ENCODE assay signal across 8 cellular contexts in the genomic region with DNA sequence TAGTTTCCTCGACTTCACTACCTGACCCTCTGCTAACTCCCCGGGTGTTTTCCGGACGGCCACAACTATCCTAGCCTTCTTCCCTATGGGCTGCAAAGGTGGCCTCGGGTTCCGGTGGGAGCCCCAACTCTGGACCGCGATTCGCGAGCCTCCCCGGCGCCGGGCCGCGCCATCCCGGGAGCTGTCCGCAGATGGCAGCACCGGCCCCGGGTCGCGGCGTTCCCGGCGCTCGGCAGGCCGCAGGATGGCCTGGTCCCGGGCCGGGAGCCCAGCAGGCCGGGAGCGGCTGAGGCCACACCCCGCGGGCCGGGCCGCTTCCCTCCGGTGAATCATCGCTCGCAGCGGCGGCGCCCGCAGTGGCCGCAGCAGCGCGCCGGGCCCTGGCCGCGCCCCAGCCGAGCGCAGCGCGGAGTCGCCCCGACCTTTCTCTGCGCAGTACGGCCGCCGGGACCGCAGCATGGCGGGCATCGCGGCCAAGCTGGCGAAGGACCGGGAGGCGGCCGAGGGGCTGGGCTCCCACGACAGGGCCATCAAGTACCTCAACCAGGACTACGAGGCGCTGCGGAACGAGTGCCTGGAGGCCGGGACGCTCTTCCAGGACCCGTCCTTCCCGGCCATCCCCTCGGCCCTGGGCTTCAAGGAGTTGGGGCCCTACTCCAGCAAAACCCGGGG. TPM values are rescaled to one million over a fixed set of nuclear protein-coding genes. Genes with fewer than 3 reads are reported as not detected.
A peak's percentile ranks its signal among the peaks of the same experiment; 100 is the strongest.
DNase-seq lines count a peak whose midpoint lies in the region; TF ChIP-seq lines count a peak whose summit lies in the region.

Gene CAPN2, plus strand, starts transcription at position 356 of the 672 bp plus-strand sequence. Its CDS starts 102 bp downstream, at position 458.

- no peaks in the 10 kb centered on the region for H3K27me3 ChIP-seq in GM23248 (replicated peaks; ENCODE audit: insufficient read depth)
- peaks cover 15% of the 10 kb centered on the region; the same call in 1 of the 2 replicates for H3K27me3 ChIP-seq in iPS DF 6.9 (ENCODE audit: control insufficient read depth, insufficient read depth, low read length)

- peak within 1 kb of the TSS; percentile 98 for H3K4me2 ChIP-seq in GM23248 (ENCODE audit: unreplicated experiment)

- peak; percentile 98 for DNase-seq in GM23248
- peak; percentile 77 for DNase-seq in T1000 (lab: John Stamatoyannopoulos, UW)
- DNase-seq in MCF 10A (ENCODE audit: unreplicated experiment) = peak; percentile 94
- no peak for DNase-seq in iPS DF 6.9 (ENCODE audit: low read depth, low spot score)
- peak; percentile 82 for DNase-seq in retina
- DNase-seq in NCI-H187 treated with DMSO at 0.1 percent for 48 hours (lab: John Stamatoyannopoulos, UW) = no peak

- peak within 1 kb of the TSS; percentile 87 for H3K27ac ChIP-seq in GM23248
- no peak within 1 kb of the TSS for H3K27ac ChIP-seq in iPS DF 6.9 (ENCODE audit: low read length)

- H3K36me3 Mint-ChIP-seq in MCF 10A (ENCODE audit: insufficient read depth, unreplicated experiment) = peaks cover 20% of the 10 kb centered on the region

- peak within 1 kb of the TSS; percentile 75 for H2AFZ ChIP-seq in GM23248

- intact Hi-C loops in MCF 10A (cut with micrococcal nuclease) = loop anchor here (1.0 to 2.0 kb wide), 2 partner anchors 14 to 134 kb away; no protein-coding TSS in a partner anchor

- peak within 1 kb of the TSS; percentile 77 for H3K4me3 Mint-ChIP-seq in MCF 10A (ENCODE audit: unreplicated experiment)

- H3K36me3 ChIP-seq in GM23248 (ENCODE audit: low read depth) (no peaks in the 10 kb centered on the region), iPS DF 6.9 (ENCODE audit: control insufficient read depth, insufficient read depth, low read length) (no peaks in the 10 kb centered on the region)

- no TSS peak for BruUV-seq in MCF 10A (replicated peaks; lab: Mats Ljungman, UMichigan)

- H3K9me3 ChIP-seq in GM23248 (ENCODE audit: low read depth) (no peaks in the 10 kb centered on the region), iPS DF 6.9 (ENCODE audit: control insufficient read depth, insufficient read depth, low read length) (no peaks in the 10 kb centered on the region)

- POLR2A ChIA-PET in MCF 10A (lab: Yijun Ruan, JAX) = interaction anchor here (0.7 to 5.2 kb wide), 25 partner anchors 8 to 1001 kb away, joined by 3 to 105 read pairs (median 5); partner anchors contain the start of genes TP53BP2 and WDR26

- TF ChIP-seq CTCF in LNCAP (IDR thresholded peaks at IDR 0.05) = peak; percentile 92
- TF ChIP-seq CTCF in MCF 10A (IDR thresholded peaks at IDR 0.05; ENCODE audit: unreplicated experiment) = peak; percentile 98

- H3K27me3 Mint-ChIP-seq in MCF 10A (ENCODE audit: insufficient read depth, unreplicated experiment) = no peaks in the 10 kb centered on the region

- no peaks in the 10 kb centered on the region for H3K9me3 Mint-ChIP-seq in MCF 10A (ENCODE audit: unreplicated experiment)

- H3K9me2 ChIP-seq in GM23248 (ENCODE audit: insufficient read depth) = no peaks in the 10 kb centered on the region

- in situ Hi-C loops in GM23248 (cut with MboI) = no loop called here

- peaks cover 56% of the 10 kb centered on the region for H3K79me2 ChIP-seq in GM23248 (ENCODE audit: insufficient read depth)

- peaks cover 66% of the 10 kb centered on the region for H3F3A ChIP-seq in GM23248 (ENCODE audit: insufficient read depth)

- H3K27ac Mint-ChIP-seq in MCF 10A (ENCODE audit: low read depth, unreplicated experiment) = peak within 1 kb of the TSS; percentile 88

- H3K4me1 ChIP-seq in GM23248 (ENCODE audit: insufficient read depth) (peaks cover 53% of the 10 kb centered on the region), iPS DF 6.9 (ENCODE audit: control insufficient read depth, insufficient read depth, low read length) (peaks cover 2% of the 10 kb centered on the region)

- peaks cover 4% of the 10 kb centered on the region; the same call in 1 of the 2 replicates for H4K20me1 ChIP-seq in GM23248 (ENCODE audit: insufficient read depth)

- H3K9ac ChIP-seq in GM23248 = peak within 1 kb of the TSS; percentile 97

- 1% methylated on average over 59 to 62 of the region's 76 CpGs for WGBS in GM23248 (ENCODE audit: low coverage in 1 of 2, low lambda C conversion rate in 2 of 2, missing lambda C conversion rate in 2 of 2), 2 experiments
- WGBS in iPS DF 6.9 (ENCODE audit: insufficient coverage, insufficient read length) = no CpG with 5 or more reads among the region's 76 CpGs

- peak within 1 kb of the TSS; percentile 54; the same call in 1 of the 2 replicates for H3K4me3 ChIP-seq in GM08714 (ENCODE audit: low read length)
- H3K4me3 ChIP-seq in GM23248 = peak within 1 kb of the TSS; percentile 89
- H3K4me3 ChIP-seq in iPS DF 6.9 (ENCODE audit: low read length) = peak within 1 kb of the TSS; percentile 68; the same call in 1 of the 2 replicates

- H3K4me1 Mint-ChIP-seq in MCF 10A (ENCODE audit: insufficient read depth, unreplicated experiment) = peaks cover 61% of the 10 kb centered on the region

- CTCF ChIA-PET in MCF 10A (lab: Yijun Ruan, JAX) = interaction anchor here (0.5 to 4.9 kb wide), 31 partner anchors 9 to 1294 kb away, joined by 3 to 64 read pairs (median 5); no protein-coding TSS in a partner anchor

RNA-seq across cellular contexts. Expression of gene CAPN2, which starts in this region (rescaled TPM):
- 214 and 223 TPM in 2 replicates for total RNA-seq in GM23248 (2014; rRNA removed; shearing (Covaris generic))
- 261 and 272 TPM in 2 replicates for polyA plus RNA-seq in GM23248 (2016; fragmentation: Nextera tagmentation; extraction: Ambion mirVana)
- total RNA-seq in MCF 10A (2022) = 513 and 622 TPM in 2 replicates

Comparison
In these comparisons a context has a peak if more than half of its experiments do, and no peak if none do; other contexts are left out.
1. DNase-seq: peak in GM23248 (single experiment), T1000 (single experiment), MCF 10A (single experiment) and retina (single experiment); none in iPS DF 6.9 (single experiment) and NCI-H187 treated with DMSO at 0.1 percent for 48 hours (single experiment).
2. Peak in every context shown above with its lines, with median percentiles within 50 percentile points of each other: H3K4me3 ChIP-seq.